Comparison of ENCODE assay signal across 34 cellular contexts in the genomic region with DNA sequence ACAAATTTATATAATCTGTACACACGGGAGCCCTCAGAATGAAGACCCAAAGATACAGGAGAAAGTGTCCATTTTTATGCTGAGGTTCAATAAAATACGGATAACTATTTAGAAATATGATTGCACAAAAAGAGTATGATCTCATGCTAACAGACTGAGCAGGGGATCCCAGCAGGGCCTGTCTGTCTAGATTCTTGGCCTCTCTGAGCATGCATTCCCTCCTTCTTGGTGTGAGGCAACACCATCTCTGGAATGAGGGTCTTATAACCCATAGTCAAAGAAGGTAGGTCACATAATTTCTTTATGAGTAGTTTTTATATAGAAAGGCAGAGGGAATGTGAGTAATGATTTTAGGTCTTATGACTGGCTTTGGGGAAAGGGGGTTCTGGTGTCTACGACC.
"Had no signal": no experiment of that assay in that cellular context is flagged by ENCODE, and none has a peak within 500 bp of the region (broad histone marks: within the 10 kb centered on the region; RNA-seq: fewer than 3 reads in every experiment).

No MANE protein-coding gene starts in this region.

- DNase-seq: activated B cell treated with CpG ODN at 0.5 μM for 24 hours; activated CD4-positive, alpha-beta memory T cell treated with anti-CD3 and anti-CD28 coated beads for 36 hours; activated CD4-positive, alpha-beta T cell treated with anti-CD3 and anti-CD28 coated beads for 4 hours; activated CD4-positive, alpha-beta T cell treated with anti-CD3 and anti-CD28 coated beads, Interleukin-2, amount 10 ng/mL, durations not matched to agents 24 days and 14 days; activated CD4-positive, alpha-beta T cell treated with anti-CD3 and anti-CD28 coated beads, Interleukin-2, amount 50 U/mL, for 1 hour; activated CD4-positive, alpha-beta T cell treated with anti-CD3 and anti-CD28 coated beads, Interleukin-2, amount 50 U/mL, for 4 hours; activated CD4-positive, CD25-positive, alpha-beta regulatory T cell treated with anti-CD3 and anti-CD28 coated beads, Interleukin-2, amount 50 U/mL, for 72 hours; activated CD8-positive, alpha-beta memory T cell treated with anti-CD3 and anti-CD28 coated beads, Interleukin-2, amount 50 U/mL, for 4 hours; activated CD8-positive, alpha-beta T cell treated with anti-CD3 and anti-CD28 coated beads for 36 hours; activated effector memory CD4-positive, alpha-beta T cell treated with anti-CD3 and anti-CD28 coated beads, Interleukin-2, amount 50 U/mL, for 16 hours; activated gamma-delta T cell treated with Interleukin-2 at 50 U/mL for 16 hours; activated naive CD4-positive, alpha-beta T cell; activated naive CD4-positive, alpha-beta T cell treated with anti-CD3 and anti-CD28 coated beads, Interleukin-2, amount 10 ng/mL, durations not matched to agents 7 days and 5 days; activated naive CD8-positive, alpha-beta T cell treated with anti-CD3 and anti-CD28 coated beads for 36 hours; activated T-cell treated with anti-CD3 and anti-CD28 coated beads for 4 hours; activated T-cell treated with anti-CD3 and anti-CD28 coated beads, Interleukin-2, amount 50 U/mL, for 1 hour; activated T-cell treated with anti-CD3 and anti-CD28 coated beads, Interleukin-2, amount 50 U/mL, for 4 hours; activated T-cell treated with anti-CD3 and anti-CD28 coated beads, Interleukin-2, amount 50 U/mL, for 72 hours; adrenal gland; amniotic stem cell; aorta; body of pancreas; brain microvascular endothelial cell; central memory CD4-positive, alpha-beta T cell; T-helper 1 cell; T-helper 2 cell; T-helper 9 cell had no signal

- H3K4me3 Mint-ChIP-seq: activated B cell treated with CpG ODN at 0.5 μM for 24 hours; activated CD4-positive, alpha-beta memory T cell treated with anti-CD3 and anti-CD28 coated beads for 36 hours; activated CD4-positive, alpha-beta T cell treated with anti-CD3 and anti-CD28 coated beads, Interleukin-2, amount 10 ng/mL, durations not matched to agents 24 days and 14 days; activated CD8-positive, alpha-beta T cell treated with anti-CD3 and anti-CD28 coated beads for 36 hours; activated naive CD4-positive, alpha-beta T cell treated with anti-CD3 and anti-CD28 coated beads, Interleukin-2, amount 10 ng/mL, durations not matched to agents 7 days and 5 days; activated naive CD8-positive, alpha-beta T cell treated with anti-CD3 and anti-CD28 coated beads for 36 hours; activated T-cell treated with anti-CD3 and anti-CD28 coated beads, Interleukin-2, amount 50 U/mL, for 4 hours; activated T-cell treated with anti-CD3 and anti-CD28 coated beads, Interleukin-2, amount 50 U/mL, for 72 hours; activated T-helper 1 cell treated with anti-CD3 and anti-CD28 coated beads, Interleukin-12 subunit alpha, Interleukin-12 subunit beta, Interleukin-2, Interleukin-4 antibody, amounts not matched to agents 30 ng/mL and 10 ng/mL and 1 ng/mL, durations not matched to agents 14 hours and 24 hours and 36 hours; activated T-helper 17 cell treated with anti-CD3 and anti-CD28 coated beads, Interleukin-2, amount 50 U/mL, for 72 hours; T-helper 1 cell treated with Interleukin-12 subunit alpha and Interleukin-12 subunit beta and Interleukin-4 antibody, amounts not matched to agents 30 μg/mL and 1 μg/mL, for 36 hours; T-helper 2 cell treated with Interferon-gamma antibody and Interleukin-4, amounts not matched to agents 5 μg/mL and 100 μg/mL, for 36 hours had no signal

- H3K36me3 ChIP-seq: adrenal gland, brain microvascular endothelial cell, breast epithelium had no signal

- H3K27ac Mint-ChIP-seq: activated B cell treated with CpG ODN at 0.5 μM for 24 hours; activated CD4-positive, alpha-beta memory T cell treated with anti-CD3 and anti-CD28 coated beads for 36 hours; activated CD4-positive, alpha-beta T cell treated with anti-CD3 and anti-CD28 coated beads, Interleukin-2, amount 10 ng/mL, durations not matched to agents 24 days and 14 days; activated CD8-positive, alpha-beta T cell treated with anti-CD3 and anti-CD28 coated beads for 36 hours; activated naive CD4-positive, alpha-beta T cell treated with anti-CD3 and anti-CD28 coated beads, Interleukin-2, amount 10 ng/mL, durations not matched to agents 7 days and 5 days; activated naive CD4-positive, alpha-beta T cell treated with anti-CD3 and anti-CD28 coated beads, Interleukin-2, amount 50 U/mL, for 72 hours; activated naive CD8-positive, alpha-beta T cell treated with anti-CD3 and anti-CD28 coated beads for 36 hours; activated T-cell treated with anti-CD3 and anti-CD28 coated beads, Interleukin-2, amount 50 U/mL, for 72 hours; activated T-helper 1 cell treated with anti-CD3 and anti-CD28 coated beads, Interleukin-12 subunit alpha, Interleukin-12 subunit beta, Interleukin-2, Interleukin-4 antibody, amounts not matched to agents 30 ng/mL and 10 ng/mL and 1 ng/mL, durations not matched to agents 14 hours and 24 hours and 36 hours; activated T-helper 17 cell treated with anti-CD3 and anti-CD28 coated beads, Interleukin-2, amount 50 U/mL, for 72 hours; T-helper 1 cell treated with Interleukin-12 subunit alpha and Interleukin-12 subunit beta and Interleukin-4 antibody, amounts not matched to agents 30 μg/mL and 1 μg/mL, for 36 hours; T-helper 2 cell treated with Interferon-gamma antibody and Interleukin-4, amounts not matched to agents 5 μg/mL and 100 μg/mL, for 36 hours had no signal

- H3K9me3 Mint-ChIP-seq: activated B cell treated with CpG ODN at 0.5 μM for 24 hours; activated CD4-positive, alpha-beta memory T cell treated with anti-CD3 and anti-CD28 coated beads for 36 hours; activated CD4-positive, alpha-beta T cell treated with anti-CD3 and anti-CD28 coated beads, Interleukin-2, amount 10 ng/mL, durations not matched to agents 24 days and 14 days; activated CD8-positive, alpha-beta T cell treated with anti-CD3 and anti-CD28 coated beads for 36 hours; activated naive CD4-positive, alpha-beta T cell treated with anti-CD3 and anti-CD28 coated beads, Interleukin-2, amount 10 ng/mL, durations not matched to agents 7 days and 5 days; activated naive CD4-positive, alpha-beta T cell treated with anti-CD3 and anti-CD28 coated beads, Interleukin-2, amount 50 U/mL, for 72 hours; activated naive CD8-positive, alpha-beta T cell treated with anti-CD3 and anti-CD28 coated beads for 36 hours; activated T-cell treated with anti-CD3 and anti-CD28 coated beads, Interleukin-2, amount 50 U/mL, for 4 hours; activated T-cell treated with anti-CD3 and anti-CD28 coated beads, Interleukin-2, amount 50 U/mL, for 72 hours; activated T-helper 1 cell treated with anti-CD3 and anti-CD28 coated beads, Interleukin-12 subunit alpha, Interleukin-12 subunit beta, Interleukin-2, Interleukin-4 antibody, amounts not matched to agents 30 ng/mL and 10 ng/mL and 1 ng/mL, durations not matched to agents 14 hours and 24 hours and 36 hours; activated T-helper 17 cell treated with anti-CD3 and anti-CD28 coated beads, Interleukin-2, amount 50 U/mL, for 72 hours; T-helper 1 cell treated with Interleukin-12 subunit alpha and Interleukin-12 subunit beta and Interleukin-4 antibody, amounts not matched to agents 30 μg/mL and 1 μg/mL, for 36 hours; T-helper 2 cell treated with Interferon-gamma antibody and Interleukin-4, amounts not matched to agents 5 μg/mL and 100 μg/mL, for 36 hours had no signal

- H3K27me3 Mint-ChIP-seq: activated B cell treated with CpG ODN at 0.5 μM for 24 hours; activated CD4-positive, alpha-beta memory T cell treated with anti-CD3 and anti-CD28 coated beads for 36 hours; activated CD4-positive, alpha-beta T cell treated with anti-CD3 and anti-CD28 coated beads, Interleukin-2, amount 10 ng/mL, durations not matched to agents 24 days and 14 days; activated CD8-positive, alpha-beta T cell treated with anti-CD3 and anti-CD28 coated beads for 36 hours; activated naive CD4-positive, alpha-beta T cell treated with anti-CD3 and anti-CD28 coated beads, Interleukin-2, amount 10 ng/mL, durations not matched to agents 7 days and 5 days; activated naive CD8-positive, alpha-beta T cell treated with anti-CD3 and anti-CD28 coated beads for 36 hours; activated T-helper 17 cell treated with anti-CD3 and anti-CD28 coated beads, Interleukin-2, amount 50 U/mL, for 72 hours had no signal

- H3K9me3 ChIP-seq: adrenal gland, body of pancreas, breast epithelium had no signal

- H3K27ac ChIP-seq: adrenal gland, body of pancreas, brain microvascular endothelial cell, breast epithelium, VCaP had no signal

- H3K27me3 ChIP-seq: adrenal gland, body of pancreas, brain microvascular endothelial cell, breast epithelium had no signal

- H3K4me3 ChIP-seq: adrenal gland, body of pancreas, breast epithelium had no signal

- H3K4me1 ChIP-seq: breast epithelium had no signal
